In genomic region chr13:21478881-21479808, GRCh38 we compare ENCODE assay signal across 8 cellular contexts. TPM values are rescaled to one million over a fixed set of nuclear protein-coding genes. Genes with fewer than 3 reads are reported as not detected.
DNase-seq lines count a peak whose midpoint lies in the region; ATAC-seq and TF ChIP-seq lines count a peak whose summit lies in the region.

No MANE protein-coding gene starts in this region.

- no peaks in the 10 kb centered on the region for H3K79me2 ChIP-seq in neural cell (replicated peaks; ENCODE audit: insufficient read depth, low read length)

- H3K4me3 ChIP-seq in fibroblast of pulmonary artery (replicated peaks; ENCODE audit: low read depth, low read length) = peak overlapping the region; percentile 43
- H3K4me3 ChIP-seq in neural cell (ENCODE audit: low read length) = no peak overlapping the region

- no peaks in the 10 kb centered on the region for H3K27me3 ChIP-seq in neural cell (ENCODE audit: insufficient read depth, low read depth, low read length)

- H3K36me3 ChIP-seq in neural cell (ENCODE audit: insufficient read depth, low read length) = no peaks in the 10 kb centered on the region

- no peaks in the 10 kb centered on the region for H4K20me1 ChIP-seq in neural cell (ENCODE audit: insufficient read depth)

- H3F3A ChIP-seq in neural cell (ENCODE audit: insufficient read depth, low read length, poor library complexity, severe bottlenecking) = no peaks in the 10 kb centered on the region

- H3K9me2 ChIP-seq in neural cell (ENCODE audit: insufficient read depth, low read length) = no peaks in the 10 kb centered on the region

- no peak overlapping the region for H3K4me2 ChIP-seq in neural cell (ENCODE audit: low read length)

- ATAC-seq in HG02678 (IDR thresholded peaks at IDR 0.05; ENCODE audit: unreplicated experiment) (peak; percentile 48), GM18870 (IDR thresholded peaks at IDR 0.05; ENCODE audit: unreplicated experiment) (no peak)

- DNase-seq in DMS114 treated with DMSO at 0.1 percent for 48 hours (lab: John Stamatoyannopoulos, UW; ENCODE audit: unreplicated experiment) = peak; percentile 54
- peak; percentile 89 for DNase-seq in NCI-H748 (lab: John Stamatoyannopoulos, UW; ENCODE audit: unreplicated experiment)
- DNase-seq in activated CD8-positive, alpha-beta memory T cell treated with anti-CD3 and anti-CD28 coated beads, Interleukin-2, amount 50 U/mL, for 4 hours = peak; percentile 35
- peak; percentile 88 for DNase-seq in fibroblast of pulmonary artery (ENCODE audit: low read depth)
- no peak for DNase-seq in UCSD-AML1 (lab: John Stamatoyannopoulos, UW; ENCODE audit: unreplicated experiment)

- H2AFZ ChIP-seq in neural cell (ENCODE audit: low read depth, low read length) = no peak overlapping the region

- TF ChIP-seq RAD21 in neural cell (conservative IDR thresholded peaks at IDR 0.05) = peak; percentile 77

- no peak for TF ChIP-seq EP300 in neural cell (conservative IDR thresholded peaks at IDR 0.05; ENCODE audit: poor library complexity, severe bottlenecking)

- no peaks in the 10 kb centered on the region for H3K9me3 ChIP-seq in neural cell (ENCODE audit: low read length)

- no peak overlapping the region for H3K27ac ChIP-seq in neural cell (ENCODE audit: low read length)

- H3K9ac ChIP-seq in neural cell (ENCODE audit: low read length) = no peak overlapping the region

- TF ChIP-seq CTCF in fibroblast of pulmonary artery (IDR thresholded peaks at IDR 0.05; ENCODE audit: low read length, missing control alignments) (peak; percentile 50), neural cell (IDR thresholded peaks at IDR 0.05; ENCODE audit: poor library complexity, severe bottlenecking) (peak; percentile 72)

TF ChIP-seq in neural cell, 6 proteins besides CTCF, POLR2A, EP300 and RAD21:
- peak; percentile 72 for TF ChIP-seq SMC3 (conservative IDR thresholded peaks at IDR 0.05; ENCODE audit: poor library complexity)
- TF ChIP-seq REST (IDR thresholded peaks at IDR 0.05; ENCODE audit: borderline replicate concordance) = no peak

RNA-seq across cellular contexts. Expression of gene ZDHHC20, which starts 20.0 kb away (rescaled TPM):
- polyA plus RNA-seq in neural cell = 42.7 and 43.3 TPM in 2 replicates
- 86.7 and 89.6 TPM in 2 replicates for polyA minus RNA-seq in neural cell
